In the genomic region with DNA sequence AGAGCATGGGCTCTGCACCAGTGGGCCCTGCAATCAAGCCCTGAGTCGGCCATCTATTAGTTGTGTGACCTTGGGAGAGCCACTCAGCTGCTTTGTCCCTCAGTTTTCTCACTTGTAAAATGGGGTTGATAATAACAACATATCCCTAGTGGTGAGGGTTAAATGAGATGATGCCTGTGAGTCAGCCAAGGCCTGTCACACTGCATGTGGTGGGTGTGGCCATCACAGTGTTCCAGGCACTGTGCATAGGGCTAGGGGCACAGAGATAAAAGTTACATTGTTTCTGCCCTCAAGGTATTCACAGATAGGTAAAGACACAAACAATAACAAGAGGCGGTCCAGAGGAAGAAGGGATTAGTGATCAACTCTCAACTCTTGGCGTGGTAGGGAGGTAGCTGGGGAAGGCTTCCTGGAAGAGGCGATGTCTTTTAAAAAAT, we compare ENCODE assay signal across 16 cellular contexts. TPM values are rescaled to one million over a fixed set of nuclear protein-coding genes. Genes with fewer than 3 reads are reported as not detected.
A peak's percentile ranks its signal among the peaks of the same experiment; 100 is the strongest.
DNase-seq lines count a peak whose midpoint lies in the region; ATAC-seq and TF ChIP-seq lines count a peak whose summit lies in the region.
"Had no signal": no experiment of that assay in that cellular context is flagged by ENCODE, and none has a peak within 500 bp of the region (broad histone marks: within the 10 kb centered on the region; RNA-seq: fewer than 3 reads in every experiment).

No MANE protein-coding gene starts in this region.

- H3K27ac Mint-ChIP-seq in activated CD4-positive, alpha-beta T cell treated with anti-CD3 and anti-CD28 coated beads for 36 hours, result no peak overlapping the region
- H3K27ac Mint-ChIP-seq in HFFc6 (peak overlapping the region; percentile 34), osteocyte (ENCODE audit: unreplicated experiment) (no peak overlapping the region)
- H3K27ac Mint-ChIP-seq: activated naive CD8-positive, alpha-beta T cell treated with anti-CD3 and anti-CD28 coated beads, Interleukin-2, amount 50 U/mL, for 24 hours; natural killer cell had no signal

- H3K36me3 ChIP-seq in mammary epithelial cell (ENCODE audit: insufficient read depth, low read length) (no peaks in the 10 kb centered on the region), osteoblast (ENCODE audit: insufficient read depth, low read length) (peaks cover 53% of the 10 kb centered on the region)
- H3K36me3 ChIP-seq: SJCRH30, vagina had no signal

- H2AFZ ChIP-seq in mammary epithelial cell (ENCODE audit: low read depth, low read length) (no peak overlapping the region), osteoblast (ENCODE audit: low read length) (no peak overlapping the region)

- H3K27me3 Mint-ChIP-seq in activated CD4-positive, alpha-beta T cell treated with anti-CD3 and anti-CD28 coated beads for 36 hours, result peaks cover 2% of the 10 kb centered on the region
- peaks cover 4% of the 10 kb centered on the region for H3K27me3 Mint-ChIP-seq in HFFc6 (ENCODE audit: insufficient read depth)
- no peaks in the 10 kb centered on the region for H3K27me3 Mint-ChIP-seq in osteocyte (ENCODE audit: unreplicated experiment)

- TF ChIP-seq CTCF in HFFc6 (IDR thresholded peaks at IDR 0.05) (no peak), mammary epithelial cell (conservative IDR thresholded peaks at IDR 0.05 in 1 of 2, IDR thresholded peaks at IDR 0.05 in 1 of 2; ENCODE audit: extremely low read depth in 1 of 2, insufficient read depth in 1 of 2, low read depth in 1 of 2, low read length in 2 of 2) (peak in 1 of 2 donors; percentile 2), osteoblast (IDR thresholded peaks at IDR 0.05; ENCODE audit: extremely low read depth, low read depth, low read length) (no peak), osteocyte (IDR thresholded peaks at IDR 0.05) (no peak)

- no peak overlapping the region for H3K9ac ChIP-seq in mammary epithelial cell (ENCODE audit: insufficient read depth, low read length)

- intact Hi-C loops in activated CD4-positive, alpha-beta T cell treated with anti-CD3 and anti-CD28 coated beads for 36 hours (cut with DNase I, micrococcal nuclease), result no loop called here
- intact Hi-C loops in mammary epithelial cell (cut with micrococcal nuclease), result no loop called here

- no peak for DNase-seq in activated CD4-positive, alpha-beta T cell treated with anti-CD3 and anti-CD28 coated beads for 36 hours
- no peak for DNase-seq in activated CD4-positive, alpha-beta T cell treated with anti-CD3 and anti-CD28 coated beads, Interleukin-2, amount 50 U/mL, for 48 hours
- DNase-seq in HFFc6, result no peak
- DNase-seq in mammary epithelial cell, result peak; percentile 15
- peak; percentile 70 for DNase-seq in osteoblast (ENCODE audit: insufficient read length, low spot score, missing footprints)
- DNase-seq in osteocyte (ENCODE audit: extremely low spot score, unreplicated experiment), result no peak
- DNase-seq in SHP77 treated with DMSO at 0.1 percent for 48 hours (lab: John Stamatoyannopoulos, UW), result no peak
- DNase-seq: activated naive CD8-positive, alpha-beta T cell treated with anti-CD3 and anti-CD28 coated beads, Interleukin-2, amount 50 U/mL, for 24 hours; hypothalamus; natural killer cell; SJCRH30; stimulated activated CD4-positive, alpha-beta T cell treated with anti-CD3 and anti-CD28 coated beads, Interleukin-4, amount 100 ng/mL, for 4 hours had no signal

- in situ Hi-C loops in mammary epithelial cell (cut with MboI; ENCODE audit: low sequenced_read_pairs in 2 of 2), result no loop called here

- no peak overlapping the region for H3K4me3 Mint-ChIP-seq in activated CD4-positive, alpha-beta T cell treated with anti-CD3 and anti-CD28 coated beads for 36 hours
- H3K4me3 Mint-ChIP-seq in HFFc6, result no peak overlapping the region
- no peak overlapping the region for H3K4me3 Mint-ChIP-seq in osteocyte (ENCODE audit: unreplicated experiment)
- H3K4me3 Mint-ChIP-seq: activated naive CD8-positive, alpha-beta T cell treated with anti-CD3 and anti-CD28 coated beads, Interleukin-2, amount 50 U/mL, for 24 hours; natural killer cell had no signal

- H3K79me2 ChIP-seq in mammary epithelial cell (ENCODE audit: insufficient read depth, low read length), result no peaks in the 10 kb centered on the region
- peaks cover 96% of the 10 kb centered on the region for H3K79me2 ChIP-seq in osteoblast (ENCODE audit: insufficient read depth, low read length)

- CTCF ChIA-PET in activated CD4-positive, alpha-beta T cell treated with anti-CD3 and anti-CD28 coated beads for 36 hours (lab: Charles Lee), result interaction anchor here (2.3 kb wide), 1 partner anchor 10 kb away, joined by 9 read pairs; no protein-coding TSS in a partner anchor
- CTCF ChIA-PET in mammary epithelial cell (lab: Charles Lee; ENCODE audit: low non-redundant PET), result interaction anchor here (0.6 kb wide), 1 partner anchor 25 kb away, joined by 4 read pairs; no protein-coding TSS in a partner anchor

- H3K4me1 Mint-ChIP-seq in activated CD4-positive, alpha-beta T cell treated with anti-CD3 and anti-CD28 coated beads for 36 hours, result no peaks in the 10 kb centered on the region
- peaks cover 74% of the 10 kb centered on the region for H3K4me1 Mint-ChIP-seq in HFFc6 (ENCODE audit: low read depth)
- peaks cover 74% of the 10 kb centered on the region for H3K4me1 Mint-ChIP-seq in osteocyte (ENCODE audit: unreplicated experiment)
- H3K4me1 Mint-ChIP-seq: activated naive CD8-positive, alpha-beta T cell treated with anti-CD3 and anti-CD28 coated beads, Interleukin-2, amount 50 U/mL, for 24 hours; natural killer cell had no signal

- no peaks in the 10 kb centered on the region for H3K36me3 Mint-ChIP-seq in activated CD4-positive, alpha-beta T cell treated with anti-CD3 and anti-CD28 coated beads for 36 hours (ENCODE audit: low read depth)
- H3K36me3 Mint-ChIP-seq in HFFc6 (ENCODE audit: low read depth), result peaks cover 46% of the 10 kb centered on the region
- peaks cover 14% of the 10 kb centered on the region for H3K36me3 Mint-ChIP-seq in osteocyte (ENCODE audit: unreplicated experiment)
- H3K36me3 Mint-ChIP-seq: natural killer cell had no signal

- peaks cover 13% of the 10 kb centered on the region for H3K4me1 ChIP-seq in mammary epithelial cell (ENCODE audit: insufficient read depth, low read length)
- H3K4me1 ChIP-seq in osteoblast (ENCODE audit: insufficient read depth, low read length), result peaks cover 54% of the 10 kb centered on the region

- peak; percentile 80 for ATAC-seq in activated CD4-positive, alpha-beta T cell treated with anti-CD3 and anti-CD28 coated beads for 36 hours
- ATAC-seq in HG03378 (IDR thresholded peaks at IDR 0.05; ENCODE audit: unreplicated experiment), result no peak
- ATAC-seq: activated naive CD8-positive, alpha-beta T cell treated with anti-CD3 and anti-CD28 coated beads, Interleukin-2, amount 50 U/mL, for 24 hours; left lobe of liver; natural killer cell had no signal

- no peaks in the 10 kb centered on the region for H3K9me3 ChIP-seq in mammary epithelial cell (replicated peaks; ENCODE audit: insufficient read depth, low read length)
- H3K9me3 ChIP-seq in osteoblast (ENCODE audit: low read depth, low read length), result no peaks in the 10 kb centered on the region
- H3K9me3 ChIP-seq: esophagus muscularis mucosa, SJCRH30, vagina had no signal

- BruUV-seq in mammary epithelial cell (replicated peaks; lab: Mats Ljungman, UMichigan), result no TSS peak

- H4K20me1 ChIP-seq in mammary epithelial cell (ENCODE audit: insufficient read depth, low read length), result no peaks in the 10 kb centered on the region
- peaks cover 50% of the 10 kb centered on the region for H4K20me1 ChIP-seq in osteoblast (ENCODE audit: insufficient read depth, low read length)

- POLR2A ChIA-PET in activated CD4-positive, alpha-beta T cell treated with anti-CD3 and anti-CD28 coated beads for 36 hours (lab: Charles Lee), result no interaction called here

- H3K9me3 Mint-ChIP-seq in activated CD4-positive, alpha-beta T cell treated with anti-CD3 and anti-CD28 coated beads for 36 hours (ENCODE audit: low read depth), result no peaks in the 10 kb centered on the region
- no peaks in the 10 kb centered on the region for H3K9me3 Mint-ChIP-seq in HFFc6
- H3K9me3 Mint-ChIP-seq in osteocyte (ENCODE audit: unreplicated experiment), result no peaks in the 10 kb centered on the region
- H3K9me3 Mint-ChIP-seq: activated naive CD8-positive, alpha-beta T cell treated with anti-CD3 and anti-CD28 coated beads, Interleukin-2, amount 50 U/mL, for 24 hours; natural killer cell had no signal

- WGBS in mammary epithelial cell (ENCODE audit: low coverage, missing lambda C conversion rate), result 92% methylated on average over 4 of the region's 4 CpGs

- dilution Hi-C loops in mammary epithelial cell (cut with HindIII; ENCODE audit: low sequenced_read_pairs), result loop anchor here (5.0 kb wide), 3 partner anchors 36 to 64 kb away; no protein-coding TSS in a partner anchor

- H3K27me3 ChIP-seq in mammary epithelial cell (ENCODE audit: insufficient read depth, low read length) (no peaks in the 10 kb centered on the region), osteoblast (ENCODE audit: insufficient read depth, low read length) (no peaks in the 10 kb centered on the region)
- H3K27me3 ChIP-seq: esophagus muscularis mucosa, SJCRH30, vagina had no signal

- no peak overlapping the region for H3K4me3 ChIP-seq in mammary epithelial cell (replicated peaks in 1 of 3; ENCODE audit: insufficient read depth in 1 of 3, low read depth in 2 of 3, low read length in 3 of 3)
- H3K4me3 ChIP-seq in osteoblast (ENCODE audit: insufficient read depth, low read length), result no peak overlapping the region
- H3K4me3 ChIP-seq: esophagus muscularis mucosa, SJCRH30, vagina had no signal

- H3K4me2 ChIP-seq in mammary epithelial cell (ENCODE audit: insufficient read depth, low read depth, low read length), result no peak overlapping the region
- no peak overlapping the region for H3K4me2 ChIP-seq in osteoblast (ENCODE audit: insufficient read depth, low read length)

- H3K27ac ChIP-seq in mammary epithelial cell (ENCODE audit: insufficient read depth, low read depth, low read length), result no peak overlapping the region
- H3K27ac ChIP-seq in osteoblast (ENCODE audit: low read depth, low read length), result peak overlapping the region; percentile 85
- H3K27ac ChIP-seq: esophagus muscularis mucosa, SJCRH30, vagina had no signal

RNA-seq across cellular contexts. Expression of a gene that starts 19.5 kb away (rescaled TPM):
- total RNA-seq in activated CD4-positive, alpha-beta T cell treated with anti-CD3 and anti-CD28 coated beads for 36 hours, result under 1 TPM; 0.19 to 0.23 TPM
- 10 to 100 TPM; 10.2 to 18.1 (median 16.4) TPM for total RNA-seq in HFFc6 (2021; fragmentation: NEBNext Ultra II Directional; extraction: Animal tissue kit (Norgen Biotek cat#: 25700))
- under 1 TPM; 0.09 to 0.83 TPM for total RNA-seq in mammary epithelial cell
- 0.11 TPM for polyA plus RNA-seq in mammary epithelial cell
- 2.7 TPM for polyA minus RNA-seq in mammary epithelial cell
- total RNA-seq in osteoblast, result 28.9 and 31.8 TPM in 2 replicates
- 14.6 and 17.5 TPM in 2 replicates for total RNA-seq in osteocyte

Comparison
In these comparisons a context has a peak if more than half of its experiments do, and no peak if none do; other contexts are left out.
1. DNase-seq: peak in mammary epithelial cell (single experiment) and osteoblast (single experiment); none in activated CD4-positive, alpha-beta T cell treated with anti-CD3 and anti-CD28 coated beads for 36 hours (single experiment), activated CD4-positive, alpha-beta T cell treated with anti-CD3 and anti-CD28 coated beads, Interleukin-2, amount 50 U/mL, for 48 hours (0 of 2), HFFc6 (single experiment), osteocyte (single experiment) and SHP77 treated with DMSO at 0.1 percent for 48 hours (single experiment).